ENCODE assay signal across 11 cellular contexts in the genomic region with DNA sequence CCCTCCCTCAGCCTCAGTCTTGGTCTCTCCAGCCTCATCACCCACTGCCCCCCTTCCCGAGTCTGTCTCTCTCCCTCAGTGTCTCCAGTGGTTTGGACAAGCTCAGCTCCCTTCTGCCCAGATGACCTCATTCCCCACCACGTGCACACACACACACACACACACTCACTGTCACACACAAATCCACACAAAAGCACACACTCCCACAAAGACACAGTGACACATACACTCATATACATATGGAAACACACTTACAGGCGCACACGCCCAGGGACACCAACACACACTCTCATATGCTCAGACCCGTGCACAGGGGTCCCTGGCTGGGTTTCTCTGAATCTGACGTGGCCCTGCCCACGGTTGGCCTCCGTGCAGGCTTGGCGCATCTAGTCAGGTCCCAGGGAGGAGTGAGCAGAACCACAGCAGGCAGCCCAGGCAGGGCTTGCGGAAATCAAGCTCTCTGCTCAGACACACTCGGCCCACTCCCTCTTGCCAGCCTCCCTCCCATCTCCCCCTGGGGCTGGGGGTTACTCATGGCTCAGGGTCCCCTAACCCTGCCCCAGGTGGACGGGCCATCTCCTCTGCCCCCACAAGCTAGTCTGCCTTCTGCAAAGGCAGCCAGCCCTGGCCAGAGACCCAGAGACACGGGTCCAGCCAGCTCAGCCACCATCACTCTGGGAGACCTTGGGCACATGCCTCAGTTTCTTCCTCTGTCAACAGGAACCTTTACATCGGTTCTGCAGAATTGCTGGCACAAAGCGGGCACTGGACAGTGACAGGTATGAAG. TPM values are rescaled to one million over a fixed set of nuclear protein-coding genes. Genes with fewer than 3 reads are reported as not detected.
DNase-seq lines count a peak whose midpoint lies in the region; ATAC-seq and TF ChIP-seq lines count a peak whose summit lies in the region.
"Had no signal": no experiment of that assay in that cellular context is flagged by ENCODE, and none has a peak within 500 bp of the region (broad histone marks: within the 10 kb centered on the region; RNA-seq: fewer than 3 reads in every experiment).

No MANE protein-coding gene starts in this region.

- CTCF ChIA-PET in A673 (lab: Charles Lee) = interaction anchor here (0.6 kb wide), 1 partner anchor 33 kb away, joined by 4 read pairs; no protein-coding TSS in a partner anchor
- CTCF ChIA-PET in IMR-90 (lab: Yijun Ruan, JAX) = interaction anchor here (1.4 kb wide), 1 partner anchor 28 kb away, joined by 3 read pairs; no protein-coding TSS in a partner anchor

- H3K4me1 Mint-ChIP-seq in activated T-helper 17 cell treated with anti-CD3 and anti-CD28 coated beads, Interleukin-2, amount 50 U/mL, for 72 hours = no peaks in the 10 kb centered on the region

- H3K18ac ChIP-seq in IMR-90 (ENCODE audit: low read depth, low read length) = no peak overlapping the region

- TF ChIP-seq CTCF in A673 (conservative IDR thresholded peaks at IDR 0.05; ENCODE audit: low read depth, low read length) (no peak), IMR-90 (conservative IDR thresholded peaks at IDR 0.05; ENCODE audit: low read depth, low read length) (no peak), fibroblast of lung (conservative IDR thresholded peaks at IDR 0.05 in 1 of 2, IDR thresholded peaks at IDR 0.05 in 1 of 2; ENCODE audit: low read depth in 1 of 2, low read length in 2 of 2) (no peak), mucosa of descending colon (IDR thresholded peaks at IDR 0.05) (no peak)

- peak overlapping the region; percentile 41 for H2BK120ac ChIP-seq in IMR-90 (ENCODE audit: low read depth, low read length)

- 0 out of 2 replicates have a peak overlapping the region, but pooled peaks have one; percentile 25 for H3K14ac ChIP-seq in IMR-90 (replicated peaks; ENCODE audit: low read depth, low read length)

- H2BK5ac ChIP-seq in IMR-90 (ENCODE audit: low read depth, low read length, poor library complexity, severe bottlenecking) = no peak overlapping the region

- H2AK9ac ChIP-seq in IMR-90 (replicated peaks; ENCODE audit: low read depth, low read length, poor library complexity) = peak overlapping the region; percentile 74

- POLR2A ChIA-PET in A673 (lab: Charles Lee; ENCODE audit: low non-redundant PET) (no interaction called here), IMR-90 (lab: Charles Lee; ENCODE audit: unreplicated experiment) (no interaction called here)

- H4K20me1 ChIP-seq in IMR-90 (ENCODE audit: insufficient read depth, low read length) (no peaks in the 10 kb centered on the region), fibroblast of lung (ENCODE audit: control insufficient read depth, extremely low read depth, insufficient read depth, low read length) (no peaks in the 10 kb centered on the region)

- H4K5ac ChIP-seq in IMR-90 (ENCODE audit: low read depth, low read length) = no peak overlapping the region

- peak overlapping the region; percentile 53 to 72; a peak in 2 of 4 replicates for H4K8ac ChIP-seq in IMR-90 (ENCODE audit: low read depth in 2 of 2, low read length in 2 of 2)

- H3K27me3 Mint-ChIP-seq in activated T-helper 17 cell treated with anti-CD3 and anti-CD28 coated beads, Interleukin-2, amount 50 U/mL, for 72 hours = peaks cover 20% of the 10 kb centered on the region

- H3K36me3 Mint-ChIP-seq in activated T-helper 17 cell treated with anti-CD3 and anti-CD28 coated beads, Interleukin-2, amount 50 U/mL, for 72 hours (ENCODE audit: low read depth) = no peaks in the 10 kb centered on the region

- H3K23ac ChIP-seq in IMR-90 (ENCODE audit: low read depth, low read length) = no peak overlapping the region

- H2BK15ac ChIP-seq in IMR-90 (ENCODE audit: low read depth, low read length) = peak overlapping the region; percentile 1; the same call in 2 of the 3 replicates

- TF ChIP-seq POLR2A in IMR-90 (IDR thresholded peaks at IDR 0.05; ENCODE audit: low read depth, low read length) = no peak

- no peak overlapping the region for H3K4me3 ChIP-seq in A673 (ENCODE audit: low read depth, low read length, poor library complexity, severe bottlenecking)
- no peak overlapping the region for H3K4me3 ChIP-seq in IMR-90 (ENCODE audit: insufficient read depth, low read depth, low read length)
- H3K4me3 ChIP-seq in fibroblast of lung (replicated peaks in 1 of 4; ENCODE audit: control extremely low read depth in 1 of 4, insufficient read depth in 1 of 4, low read depth in 3 of 4, low read length in 4 of 4) = no peak overlapping the region
- no peak overlapping the region for H3K4me3 ChIP-seq in mucosa of descending colon
- H3K4me3 ChIP-seq: Peyer's patch had no signal

- H3K9ac ChIP-seq in IMR-90 (ENCODE audit: low read depth, low read length) (peak overlapping the region; percentile 16; the same call in 1 of the 2 replicates), fibroblast of lung (ENCODE audit: insufficient read depth, low read length) (no peak overlapping the region)

- H2AK5ac ChIP-seq in IMR-90 (ENCODE audit: low read depth, low read length) = peak overlapping the region; percentile 67; the same call in 1 of the 2 replicates

- H3K27ac ChIP-seq in A673 (ENCODE audit: low read depth, low read length, poor library complexity, severe bottlenecking) (peak overlapping the region; percentile 42), IMR-90 (ENCODE audit: insufficient read depth, low read length) (no peak overlapping the region), fibroblast of lung (ENCODE audit: insufficient read depth, low read length) (no peak overlapping the region)
- H3K27ac ChIP-seq: Peyer's patch had no signal

- H3K27me3 ChIP-seq in A673 (replicated peaks; ENCODE audit: insufficient read depth, low read depth, low read length, poor library complexity) (no peaks in the 10 kb centered on the region), IMR-90 (ENCODE audit: control insufficient read depth, insufficient read depth, low read length) (no peaks in the 10 kb centered on the region), fibroblast of lung (ENCODE audit: control insufficient read depth, insufficient read depth, low read length) (no peaks in the 10 kb centered on the region)
- H3K27me3 ChIP-seq: Peyer's patch had no signal

- DNase-seq in A673 (ENCODE audit: low spot score) (no peak), IMR-90 (peak; percentile 87), fibroblast of lung (ENCODE audit: low read depth in 2 of 2) (peak; percentile 88 to 94), mucosa of descending colon (peak in 1 of 3 donors; percentile 10), NCI-H345 treated with DMSO at 0.1 percent for 48 hours (lab: John Stamatoyannopoulos, UW; ENCODE audit: unreplicated experiment) (no peak)
- no peak for DNase-seq in activated T-cell treated with anti-CD3 and anti-CD28 coated beads, Interleukin-2, amount 50 U/mL, for 1 hour
- DNase-seq: activated CD4-positive, alpha-beta T cell treated with anti-CD3 and anti-CD28 coated beads for 4 hours; AML-193 had no signal

- BruUV-seq in A673 (replicated peaks; lab: Mats Ljungman, UMichigan) = no TSS peak
- no TSS peak for BruUV-seq in IMR-90 (replicated peaks; lab: Mats Ljungman, UMichigan)

- peaks cover 4% of the 10 kb centered on the region for H3K9me3 Mint-ChIP-seq in activated T-helper 17 cell treated with anti-CD3 and anti-CD28 coated beads, Interleukin-2, amount 50 U/mL, for 72 hours

- no peak overlapping the region for H3K56ac ChIP-seq in IMR-90 (ENCODE audit: extremely low read depth, insufficient read depth, low read length)

- dilution Hi-C loops in IMR-90 (cut with HindIII; ENCODE audit: low sequenced_read_pairs, unreplicated experiment) = no loop called here

- 0 out of 2 replicates have a peak overlapping the region, but pooled peaks have one; percentile 5 for H2BK20ac ChIP-seq in IMR-90 (ENCODE audit: low read depth, low read length)

- H3K27ac Mint-ChIP-seq in activated T-helper 17 cell treated with anti-CD3 and anti-CD28 coated beads, Interleukin-2, amount 50 U/mL, for 72 hours = no peak overlapping the region

- H3K4me1 ChIP-seq in A673 (ENCODE audit: insufficient read depth, low read length, poor library complexity, severe bottlenecking) (peaks cover 28% of the 10 kb centered on the region), IMR-90 (ENCODE audit: control insufficient read depth, insufficient read depth, low read length) (peaks cover 18% of the 10 kb centered on the region), fibroblast of lung (ENCODE audit: control insufficient read depth, extremely low read depth, insufficient read depth, low read length) (peaks cover 5% of the 10 kb centered on the region), mucosa of descending colon (ENCODE audit: low read depth) (no peaks in the 10 kb centered on the region)
- H3K4me1 ChIP-seq: Peyer's patch had no signal

- peak overlapping the region; percentile 16 for H4K91ac ChIP-seq in IMR-90 (ENCODE audit: insufficient read depth, low read depth, low read length)

- no peaks in the 10 kb centered on the region for H3K36me3 ChIP-seq in A673 (ENCODE audit: insufficient read depth, low read length, poor library complexity, severe bottlenecking)
- H3K36me3 ChIP-seq in IMR-90 (ENCODE audit: control insufficient read depth, insufficient read depth, low read length) = no peaks in the 10 kb centered on the region
- no peaks in the 10 kb centered on the region for H3K36me3 ChIP-seq in fibroblast of lung (ENCODE audit: control insufficient read depth, insufficient read depth, low read length)
- no peaks in the 10 kb centered on the region for H3K36me3 ChIP-seq in mucosa of descending colon (ENCODE audit: low read depth)
- H3K36me3 ChIP-seq: Peyer's patch had no signal

- WGBS in IMR-90 (ENCODE audit: extremely low coverage in 2 of 2, insufficient read length in 1 of 2), 2 experiments = 50% methylated on average over 11 of the region's 15 CpGs; no CpG with 5 or more reads in 1 of the 2 experiments

- no peak for TF ChIP-seq RAD21 in IMR-90 (IDR thresholded peaks at IDR 0.05; ENCODE audit: low read length)

- H3K9me3 ChIP-seq in A673 (ENCODE audit: low read depth, low read length, poor library complexity, severe bottlenecking) (peaks cover 8% of the 10 kb centered on the region), IMR-90 (ENCODE audit: control insufficient read depth, insufficient read depth, low read length) (peaks cover 4% of the 10 kb centered on the region), fibroblast of lung (ENCODE audit: control insufficient read depth, insufficient read depth, low read depth, low read length) (no peaks in the 10 kb centered on the region), mucosa of descending colon (peaks cover 10% of the 10 kb centered on the region)

- H3K4me2 ChIP-seq in IMR-90 (ENCODE audit: low read depth, low read length) (no peak overlapping the region), fibroblast of lung (ENCODE audit: extremely low read depth, insufficient read depth, low read length) (no peak overlapping the region)

- H2AFZ ChIP-seq in IMR-90 (replicated peaks; ENCODE audit: low read length, poor library complexity) (peak overlapping the region; percentile 69), fibroblast of lung (ENCODE audit: low read length) (no peak overlapping the region)

- H3K4ac ChIP-seq in IMR-90 (ENCODE audit: low read depth, low read length) = peak overlapping the region; percentile 83

- H3K4me3 Mint-ChIP-seq in activated T-helper 17 cell treated with anti-CD3 and anti-CD28 coated beads, Interleukin-2, amount 50 U/mL, for 72 hours = no peak overlapping the region

- no peaks in the 10 kb centered on the region; a peak in 1 of 4 replicates for H3K79me1 ChIP-seq in IMR-90 (ENCODE audit: low read depth in 1 of 2, low read length in 2 of 2)

- intact Hi-C loops in A673 (cut with micrococcal nuclease; ENCODE audit: unreplicated experiment) = no loop called here
- intact Hi-C loops in IMR-90 (cut with micrococcal nuclease) = no loop called here
- intact Hi-C loops in mucosa of descending colon (cut with DNase I, micrococcal nuclease) = no loop called here

- H3K79me2 ChIP-seq in fibroblast of lung (ENCODE audit: control insufficient read depth, insufficient read depth, low read length) = no peaks in the 10 kb centered on the region

- ATAC-seq in IMR-90 (ENCODE audit: low read depth) = peak; percentile 85
- peak; percentile 37 for ATAC-seq in mucosa of descending colon
- no peak for ATAC-seq in HG02759 (IDR thresholded peaks at IDR 0.05; ENCODE audit: unreplicated experiment)
- no peak for ATAC-seq in activated T-helper 17 cell treated with anti-CD3 and anti-CD28 coated beads, Interleukin-2, amount 50 U/mL, for 72 hours (replicated peaks)

- no peaks in the 10 kb centered on the region for H3K9me1 ChIP-seq in IMR-90 (ENCODE audit: insufficient read depth, low read length)

- in situ Hi-C loops in IMR-90 (cut with MboI; ENCODE audit: low sequenced_read_pairs) = no loop called here

RNA-seq across cellular contexts. Expression of a gene that starts 38.5 kb away (rescaled TPM):
- total RNA-seq in A673 (2021) = 0.71 and 1.3 TPM in 2 replicates
- total RNA-seq in IMR-90 (2012; rRNA removed) = 0.18 and 0.28 TPM in 2 replicates
- 0.56 and 1.0 TPM in 2 replicates for polyA plus RNA-seq in IMR-90 (2012; rRNA removed)
- polyA plus RNA-seq in IMR-90 (2012; cell fraction: cytosol; rRNA removed) = 0.57 and 1.4 TPM in 2 replicates
- polyA plus RNA-seq in IMR-90 (2012; cell fraction: nucleus; rRNA removed; ENCODE audit: low replicate concordance) = 0.32 and 0.89 TPM in 2 replicates
- 0.26 and 0.50 TPM in 2 replicates for total RNA-seq in fibroblast of lung
- 0.26 and 0.34 TPM in 2 replicates for polyA plus RNA-seq in fibroblast of lung
- polyA plus RNA-seq in fibroblast of lung (2012) = 0.66 and 0.91 TPM in 2 replicates
- 2.0 and 2.6 TPM in 2 replicates for polyA minus RNA-seq in fibroblast of lung (ENCODE audit: low replicate concordance)
- 1 to 10 TPM in 1 of 3 donors, not detected in 2; 3.5 TPM for total RNA-seq in mucosa of descending colon
- under 1 TPM; 0.24 to 0.69 TPM for total RNA-seq in activated T-helper 17 cell treated with anti-CD3 and anti-CD28 coated beads, Interleukin-2, amount 50 U/mL, for 72 hours

RNA-seq across cellular contexts. Expression of a gene that starts 43.9 kb away (rescaled TPM):
- total RNA-seq in A673 (2021) (70.5 and 91.6 TPM in 2 replicates), IMR-90 (2012; rRNA removed) (22.5 and 24.0 TPM in 2 replicates), fibroblast of lung (21.1 and 24.6 TPM in 2 replicates), mucosa of descending colon (10 to 100 TPM; 36.8 to 43.5 (median 43.5) TPM)
- polyA plus RNA-seq in IMR-90 (2012; rRNA removed) (72.6 and 82.5 TPM in 2 replicates), fibroblast of lung (9.8 and 22.6 TPM in 2 replicates)
- 65.8 and 89.5 TPM in 2 replicates for polyA plus RNA-seq in IMR-90 (2012; cell fraction: cytosol; rRNA removed)
- 96.5 and 215 TPM in 2 replicates for polyA plus RNA-seq in IMR-90 (2012; cell fraction: nucleus; rRNA removed; ENCODE audit: low replicate concordance)
- polyA plus RNA-seq in fibroblast of lung (2012) = 11.0 and 26.4 TPM in 2 replicates
- 46.5 and 99.3 TPM in 2 replicates for polyA minus RNA-seq in fibroblast of lung (ENCODE audit: low replicate concordance)
- total RNA-seq in activated T-helper 17 cell treated with anti-CD3 and anti-CD28 coated beads, Interleukin-2, amount 50 U/mL, for 72 hours = under 1 TPM in 1 of 2 donors, not detected in 1; 0.13 TPM

Comparison
In these comparisons a context has a peak if more than half of its experiments do, and no peak if none do; other contexts are left out.
1. DNase-seq: peak in IMR-90 (single experiment) and fibroblast of lung (2 of 2); none in A673 (single experiment), activated T-cell treated with anti-CD3 and anti-CD28 coated beads, Interleukin-2, amount 50 U/mL, for 1 hour (single experiment) and NCI-H345 treated with DMSO at 0.1 percent for 48 hours (single experiment).
2. ATAC-seq: peak in IMR-90 (single experiment) and mucosa of descending colon (single experiment); none in HG02759 (single experiment) and activated T-helper 17 cell treated with anti-CD3 and anti-CD28 coated beads, Interleukin-2, amount 50 U/mL, for 72 hours (single experiment).
3. RNA of a gene that starts 43.9 kb away (total RNA-seq): 70.5 to 91.6 TPM in A673, 36.8 to 43.5 TPM in mucosa of descending colon, 21.1 to 24.6 TPM in fibroblast of lung and 22.5 to 24.0 TPM in IMR-90; 0.13 TPM in activated T-helper 17 cell treated with anti-CD3 and anti-CD28 coated beads, Interleukin-2, amount 50 U/mL, for 72 hours; every median in the first group is over 10 times any median in the second.